In the genomic region with DNA sequence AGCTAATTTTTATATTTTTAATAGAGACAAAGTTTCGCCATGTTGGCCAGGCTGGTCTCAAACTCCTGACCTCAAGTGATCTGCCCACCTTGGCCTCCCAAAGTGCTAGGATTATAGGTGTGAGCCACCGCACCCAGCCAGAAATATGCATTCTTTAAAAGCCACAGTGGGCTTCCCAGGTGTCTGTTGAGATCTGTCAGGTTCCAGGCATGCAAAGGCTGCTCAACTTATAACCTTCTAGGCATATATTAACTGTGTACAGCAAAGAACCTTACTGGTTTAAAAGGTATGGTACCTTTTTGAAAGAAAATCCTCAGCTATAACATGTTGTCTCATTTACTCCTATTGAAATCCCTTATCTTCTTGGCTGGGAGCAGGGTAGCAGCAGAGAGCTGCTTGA, we compare ENCODE assay signal across 1 cellular context.
TF ChIP-seq lines count a peak whose summit lies in the region.

No MANE protein-coding gene starts in this region.

TF ChIP-seq in HepG2, 621 proteins besides CTCF, POLR2A, EP300 and RAD21 (continued from another document):
- TF ChIP-seq, protein P1, sequence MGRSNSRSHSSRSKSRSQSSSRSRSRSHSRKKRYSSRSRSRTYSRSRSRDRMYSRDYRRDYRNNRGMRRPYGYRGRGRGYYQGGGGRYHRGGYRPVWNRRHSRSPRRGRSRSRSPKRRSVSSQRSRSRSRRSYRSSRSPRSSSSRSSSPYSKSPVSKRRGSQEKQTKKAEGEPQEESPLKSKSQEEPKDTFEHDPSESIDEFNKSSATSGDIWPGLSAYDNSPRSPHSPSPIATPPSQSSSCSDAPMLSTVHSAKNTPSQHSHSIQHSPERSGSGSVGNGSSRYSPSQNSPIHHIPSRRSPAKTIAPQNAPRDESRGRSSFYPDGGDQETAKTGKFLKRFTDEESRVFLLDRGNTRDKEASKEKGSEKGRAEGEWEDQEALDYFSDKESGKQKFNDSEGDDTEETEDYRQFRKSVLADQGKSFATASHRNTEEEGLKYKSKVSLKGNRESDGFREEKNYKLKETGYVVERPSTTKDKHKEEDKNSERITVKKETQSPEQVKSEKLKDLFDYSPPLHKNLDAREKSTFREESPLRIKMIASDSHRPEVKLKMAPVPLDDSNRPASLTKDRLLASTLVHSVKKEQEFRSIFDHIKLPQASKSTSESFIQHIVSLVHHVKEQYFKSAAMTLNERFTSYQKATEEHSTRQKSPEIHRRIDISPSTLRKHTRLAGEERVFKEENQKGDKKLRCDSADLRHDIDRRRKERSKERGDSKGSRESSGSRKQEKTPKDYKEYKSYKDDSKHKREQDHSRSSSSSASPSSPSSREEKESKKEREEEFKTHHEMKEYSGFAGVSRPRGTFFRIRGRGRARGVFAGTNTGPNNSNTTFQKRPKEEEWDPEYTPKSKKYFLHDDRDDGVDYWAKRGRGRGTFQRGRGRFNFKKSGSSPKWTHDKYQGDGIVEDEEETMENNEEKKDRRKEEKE (IDR thresholded peaks at IDR 0.05): no peak
- TF ChIP-seq THAP11 (CRISPR knock-in tag; IDR thresholded peaks at IDR 0.05): no peak
- no peak for TF ChIP-seq ZNF552 (CRISPR knock-in tag; IDR thresholded peaks at IDR 0.05; ENCODE audit: borderline replicate concordance)
- TF ChIP-seq ATRX (CRISPR knock-in tag; IDR thresholded peaks at IDR 0.05; ENCODE audit: borderline replicate concordance): no peak
- TF ChIP-seq GLI4 (CRISPR knock-in tag; IDR thresholded peaks at IDR 0.05; ENCODE audit: borderline replicate concordance): no peak
- no peak for TF ChIP-seq PPARG (CRISPR knock-in tag; conservative IDR thresholded peaks at IDR 0.05)
- no peak for TF ChIP-seq TIGD3 (CRISPR knock-in tag; IDR thresholded peaks at IDR 0.05; ENCODE audit: borderline replicate concordance)
- TF ChIP-seq, protein P2, sequence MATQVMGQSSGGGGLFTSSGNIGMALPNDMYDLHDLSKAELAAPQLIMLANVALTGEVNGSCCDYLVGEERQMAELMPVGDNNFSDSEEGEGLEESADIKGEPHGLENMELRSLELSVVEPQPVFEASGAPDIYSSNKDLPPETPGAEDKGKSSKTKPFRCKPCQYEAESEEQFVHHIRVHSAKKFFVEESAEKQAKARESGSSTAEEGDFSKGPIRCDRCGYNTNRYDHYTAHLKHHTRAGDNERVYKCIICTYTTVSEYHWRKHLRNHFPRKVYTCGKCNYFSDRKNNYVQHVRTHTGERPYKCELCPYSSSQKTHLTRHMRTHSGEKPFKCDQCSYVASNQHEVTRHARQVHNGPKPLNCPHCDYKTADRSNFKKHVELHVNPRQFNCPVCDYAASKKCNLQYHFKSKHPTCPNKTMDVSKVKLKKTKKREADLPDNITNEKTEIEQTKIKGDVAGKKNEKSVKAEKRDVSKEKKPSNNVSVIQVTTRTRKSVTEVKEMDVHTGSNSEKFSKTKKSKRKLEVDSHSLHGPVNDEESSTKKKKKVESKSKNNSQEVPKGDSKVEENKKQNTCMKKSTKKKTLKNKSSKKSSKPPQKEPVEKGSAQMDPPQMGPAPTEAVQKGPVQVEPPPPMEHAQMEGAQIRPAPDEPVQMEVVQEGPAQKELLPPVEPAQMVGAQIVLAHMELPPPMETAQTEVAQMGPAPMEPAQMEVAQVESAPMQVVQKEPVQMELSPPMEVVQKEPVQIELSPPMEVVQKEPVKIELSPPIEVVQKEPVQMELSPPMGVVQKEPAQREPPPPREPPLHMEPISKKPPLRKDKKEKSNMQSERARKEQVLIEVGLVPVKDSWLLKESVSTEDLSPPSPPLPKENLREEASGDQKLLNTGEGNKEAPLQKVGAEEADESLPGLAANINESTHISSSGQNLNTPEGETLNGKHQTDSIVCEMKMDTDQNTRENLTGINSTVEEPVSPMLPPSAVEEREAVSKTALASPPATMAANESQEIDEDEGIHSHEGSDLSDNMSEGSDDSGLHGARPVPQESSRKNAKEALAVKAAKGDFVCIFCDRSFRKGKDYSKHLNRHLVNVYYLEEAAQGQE (IDR thresholded peaks at IDR 0.05; ENCODE audit: borderline replicate concordance in 1 of 2, low read depth in 1 of 2, low read length in 2 of 2): no peak
- no peak for TF ChIP-seq ZBTB7B (CRISPR knock-in tag; IDR thresholded peaks at IDR 0.05)
- TF ChIP-seq FOXA3 (CRISPR knock-in tag; IDR thresholded peaks at IDR 0.05): no peak
- no peak for TF ChIP-seq PAF1 (CRISPR knock-in tag; IDR thresholded peaks at IDR 0.05)
- TF ChIP-seq SIN3A (IDR thresholded peaks at IDR 0.05; ENCODE audit: borderline replicate concordance, low read depth, low read length): no peak
- no peak for TF ChIP-seq CBX2 (IDR thresholded peaks at IDR 0.05; ENCODE audit: low read depth, low read length)
- no peak for TF ChIP-seq CBX2 (CRISPR knock-in tag; IDR thresholded peaks at IDR 0.05; ENCODE audit: low read depth)
- no peak for TF ChIP-seq SP2 (CRISPR knock-in tag; IDR thresholded peaks at IDR 0.05)
- no peak for TF ChIP-seq THAP7 (CRISPR knock-in tag; IDR thresholded peaks at IDR 0.05)
